ENCODE assay signal across 8 cellular contexts in genomic region chr15:48962662-48963523, GRCh38. TPM values are rescaled to one million over a fixed set of nuclear protein-coding genes. Genes with fewer than 3 reads are reported as not detected.
DNase-seq lines count a peak whose midpoint lies in the region; ATAC-seq and TF ChIP-seq lines count a peak whose summit lies in the region.

No MANE protein-coding gene starts in this region.

- ATAC-seq in GM19463 (IDR thresholded peaks at IDR 0.05; ENCODE audit: unreplicated experiment) (peak; percentile 7), WTC11 (peak; percentile 76)

- no peaks in the 10 kb centered on the region for H3K36me3 Mint-ChIP-seq in WTC11

- CTCF ChIA-PET in AG04449 (lab: Yijun Ruan, JAX) (interaction anchor here (0.9 to 11.8 kb wide), 9 partner anchors 9 to 183 kb away, joined by 3 to 166 read pairs (median 5); no protein-coding TSS in a partner anchor), WTC11 (lab: Charles Lee) (interaction anchor here (0.6 to 7.5 kb wide), 9 partner anchors 9 to 914 kb away, joined by 3 to 152 read pairs (median 7); partner anchors contain the start of gene CEP152)

- H3K27me3 ChIP-seq in neutrophil, result peaks cover 85% of the 10 kb centered on the region

- POLR2A ChIA-PET in AG04449 (lab: Yijun Ruan, JAX), result interaction anchor here (0.5 to 2.0 kb wide), 4 partner anchors 13 to 127 kb away, joined by 3 to 6 read pairs (median 4); no protein-coding TSS in a partner anchor
- POLR2A ChIA-PET in WTC11 (lab: Charles Lee), result interaction anchor here (1.1 to 1.6 kb wide), 4 partner anchors 9 to 101 kb away, joined by 4 to 11 read pairs (median 5); no protein-coding TSS in a partner anchor

- DNase-seq in AG04449 (ENCODE audit: low read depth, low spot score), result no peak
- peak; percentile 44 for DNase-seq in WTC11 (ENCODE audit: low spot score)
- peak; percentile 69 for DNase-seq in fibroblast of villous mesenchyme (ENCODE audit: low read depth)
- DNase-seq in DMS153 treated with DMSO at 0.1 percent for 48 hours (lab: John Stamatoyannopoulos, UW; ENCODE audit: unreplicated experiment), result no peak
- no peak for DNase-seq in NCI-H345 (lab: John Stamatoyannopoulos, UW)
- no peak for DNase-seq in stimulated activated CD4-positive, alpha-beta T cell treated with anti-CD3 and anti-CD28 coated beads, Interleukin-4, amount 100 ng/mL, for 24 hours

- no peaks in the 10 kb centered on the region for H3K9me3 Mint-ChIP-seq in WTC11

- peaks cover 41% of the 10 kb centered on the region for H3K27me3 Mint-ChIP-seq in WTC11 (ENCODE audit: low read depth)

- H3K36me3 ChIP-seq in neutrophil, result no peaks in the 10 kb centered on the region

- no peak for TF ChIP-seq CTCF in AG04449 (IDR thresholded peaks at IDR 0.05; ENCODE audit: insufficient read depth, low read length, missing control alignments)
- no peak for TF ChIP-seq CTCF in WTC11 (IDR thresholded peaks at IDR 0.05)
- no peak for TF ChIP-seq CTCF in fibroblast of villous mesenchyme (IDR thresholded peaks at IDR 0.05; ENCODE audit: insufficient read depth, low read depth, low read length)
- TF ChIP-seq CTCF in neutrophil (IDR thresholded peaks at IDR 0.05), result no peak

- no peaks in the 10 kb centered on the region for H3K9me3 ChIP-seq in neutrophil

- H3K4me1 ChIP-seq in neutrophil (ENCODE audit: control insufficient read depth in 1 of 2, insufficient read depth in 1 of 2, low read depth in 1 of 2, low read length in 1 of 2), result peaks cover 18 to 26% of the 10 kb centered on the region in 2 experiments

- H3K4me3 ChIP-seq in AG04449 (ENCODE audit: low read depth, low read length) (peak overlapping the region; percentile 67), fibroblast of villous mesenchyme (ENCODE audit: low read depth, low read length) (peak overlapping the region; percentile 69), neutrophil (ENCODE audit: low read depth in 1 of 2, low read length in 1 of 2) (peak overlapping the region; percentile 30 to 47)

- peak overlapping the region; percentile 91 for H3K4me3 Mint-ChIP-seq in WTC11

- H3K4me1 Mint-ChIP-seq in WTC11, result peaks cover 13% of the 10 kb centered on the region

- H3K27ac Mint-ChIP-seq in WTC11, result no peak overlapping the region

- H3K27ac ChIP-seq in neutrophil, result no peak overlapping the region

TF ChIP-seq in WTC11, 78 proteins besides CTCF, POLR2A, EP300 and RAD21 (continues in another document):
- no peak for TF ChIP-seq ZBTB21 (CRISPR knock-in tag; IDR thresholded peaks at IDR 0.05; ENCODE audit: borderline replicate concordance)
- no peak for TF ChIP-seq MLX (CRISPR knock-in tag; IDR thresholded peaks at IDR 0.05)
- no peak for TF ChIP-seq SOX15 (CRISPR knock-in tag; IDR thresholded peaks at IDR 0.05)
- TF ChIP-seq ZBTB43 (CRISPR knock-in tag; IDR thresholded peaks at IDR 0.05), result 0 out of 2 replicates have a peak, but pooled peaks have one; percentile 32
- no peak for TF ChIP-seq ZNF532 (CRISPR knock-in tag; IDR thresholded peaks at IDR 0.05; ENCODE audit: borderline replicate concordance)
- TF ChIP-seq E2F1 (CRISPR knock-in tag; IDR thresholded peaks at IDR 0.05), result no peak
- TF ChIP-seq MAX (CRISPR knock-in tag; IDR thresholded peaks at IDR 0.05), result no peak
- TF ChIP-seq ZNF425 (CRISPR knock-in tag; conservative IDR thresholded peaks at IDR 0.05), result no peak
- no peak for TF ChIP-seq ZNF423 (CRISPR knock-in tag; IDR thresholded peaks at IDR 0.05)
- no peak for TF ChIP-seq USF1 (CRISPR knock-in tag; IDR thresholded peaks at IDR 0.05)
- TF ChIP-seq ATF3 (CRISPR knock-in tag; conservative IDR thresholded peaks at IDR 0.05), result no peak
- TF ChIP-seq GRHL2 (CRISPR knock-in tag; IDR thresholded peaks at IDR 0.05; ENCODE audit: insufficient replicate concordance, severe bottlenecking), result no peak
- no peak for TF ChIP-seq ZNF232 (CRISPR knock-in tag; IDR thresholded peaks at IDR 0.05)

RNA-seq across cellular contexts. Expression of gene SHC4, which starts 0.8 kb away (rescaled TPM):
- total RNA-seq in WTC11 (2021) (0.44 to 0.63 TPM (median 0.46 TPM) in 3 replicates), fibroblast of villous mesenchyme (2.3 and 3.5 TPM in 2 replicates)

Comparison
In these comparisons a context has a peak if more than half of its experiments do, and no peak if none do; other contexts are left out.
1. DNase-seq: peak in WTC11 (single experiment) and fibroblast of villous mesenchyme (single experiment); none in AG04449 (single experiment), DMS153 treated with DMSO at 0.1 percent for 48 hours (single experiment), NCI-H345 (single experiment) and stimulated activated CD4-positive, alpha-beta T cell treated with anti-CD3 and anti-CD28 coated beads, Interleukin-4, amount 100 ng/mL, for 24 hours (single experiment).
2. Peak in every context shown above with its lines, with median percentiles within 50 percentile points of each other: H3K4me3 ChIP-seq.